In genomic region chr7:1957471-1958225, GRCh38 we compare ENCODE assay signal across 19 cellular contexts.
DNase-seq lines count a peak whose midpoint lies in the region; ATAC-seq, FAIRE-seq and TF ChIP-seq lines count a peak whose summit lies in the region.
"Had no signal": no experiment of that assay in that cellular context is flagged by ENCODE, and none has a peak within 500 bp of the region (broad histone marks: within the 10 kb centered on the region; RNA-seq: fewer than 3 reads in every experiment).

No MANE protein-coding gene starts in this region.

- CTCF ChIA-PET in HepG2 (lab: Yijun Ruan, JAX; ENCODE audit: low intra/inter-chr PET ratio, low total read pairs): no interaction called here

- no peak overlapping the region for H3K9ac ChIP-seq in HepG2 (ENCODE audit: insufficient read depth, low read depth, low read length)

- H3K4me2 ChIP-seq in HepG2 (ENCODE audit: low read depth, low read length): no peak overlapping the region

- no peak for FAIRE-seq in HepG2 (lab: Jason Lieb, UNC)
- FAIRE-seq in urothelium cell line (lab: Jason Lieb, UNC): peak; percentile 53
- FAIRE-seq: G401.6, GM12891, GM19239 had no signal

- ATAC-seq in right lobe of liver (no peak), HepG2 (no peak), GM19467 (IDR thresholded peaks at IDR 0.05; ENCODE audit: unreplicated experiment) (no peak)
- ATAC-seq: HCT116 had no signal

- H3K27ac Mint-ChIP-seq in chondrocyte (ENCODE audit: unreplicated experiment): no peak overlapping the region
- H3K27ac Mint-ChIP-seq: B cell had no signal

- H3K36me3 Mint-ChIP-seq in chondrocyte (ENCODE audit: low read depth): peaks cover 14% of the 10 kb centered on the region

- TF ChIP-seq CTCF in right lobe of liver (IDR thresholded peaks at IDR 0.05): no peak
- no peak for TF ChIP-seq CTCF in HepG2 (CRISPR knock-in tag; IDR thresholded peaks at IDR 0.05)
- TF ChIP-seq CTCF in chondrocyte (IDR thresholded peaks at IDR 0.05): no peak

- DNase-seq in right lobe of liver (peak in 2 of 3 donors; percentile 4 to 49), HepG2 (ENCODE audit: low spot score) (no peak), chondrocyte (ENCODE audit: low spot score) (peak; percentile 67), retina (peak; percentile 22), urothelium cell line (ENCODE audit: low spot score) (no peak)
- no peak for DNase-seq in stimulated activated CD4-positive, alpha-beta T cell treated with anti-CD3 and anti-CD28 coated beads, Interleukin-2, amount 100 ng/mL, for 48 hours
- DNase-seq in activated effector memory CD4-positive, alpha-beta T cell treated with Interleukin-2 at 50 U/mL for 16 hours: no peak
- DNase-seq: C1 segment of cervical spinal cord; CD4-positive, CD25-positive, alpha-beta regulatory T cell; CD8-positive, alpha-beta memory T cell; COR-L47; GOT3; H7 had no signal

- 90% methylated on average over 10 of the region's 28 CpGs for WGBS in right lobe of liver (ENCODE audit: insufficient coverage, low coverage, low lambda C conversion rate, missing lambda C conversion rate)
- 93% methylated on average over 28 of the region's 28 CpGs for WGBS in HepG2 (ENCODE audit: low lambda C conversion rate)

- H3K27me3 Mint-ChIP-seq in chondrocyte (ENCODE audit: low read depth): no peaks in the 10 kb centered on the region
- H3K27me3 Mint-ChIP-seq: B cell; CD4-positive, CD25-positive, alpha-beta regulatory T cell had no signal

- no peak for TF ChIP-seq RAD21 in HepG2 (CRISPR knock-in tag; IDR thresholded peaks at IDR 0.05)

- no peak overlapping the region for H3K4me3 Mint-ChIP-seq in chondrocyte (ENCODE audit: unreplicated experiment)
- H3K4me3 Mint-ChIP-seq: B cell; CD4-positive, CD25-positive, alpha-beta regulatory T cell; CD8-positive, alpha-beta memory T cell had no signal

- POLR2A ChIA-PET in HepG2 (lab: Yijun Ruan, JAX): no interaction called here

- peaks cover 17% of the 10 kb centered on the region for H3K9me3 Mint-ChIP-seq in chondrocyte (ENCODE audit: low read depth)

- peaks cover 11% of the 10 kb centered on the region for H3K4me1 Mint-ChIP-seq in chondrocyte (ENCODE audit: low read depth)
- H3K4me1 Mint-ChIP-seq: B cell had no signal

- H2AFZ ChIP-seq in HepG2 (ENCODE audit: low read length): no peak overlapping the region

- no peaks in the 10 kb centered on the region for H4K20me1 ChIP-seq in HepG2 (ENCODE audit: insufficient read depth, low read length)

- no peaks in the 10 kb centered on the region for H3K36me3 ChIP-seq in right lobe of liver
- H3K36me3 ChIP-seq in HepG2 (replicated peaks in 1 of 2; ENCODE audit: control insufficient read depth in 1 of 2, insufficient read depth in 2 of 2, low read length in 2 of 2): peaks cover 1 to 8% of the 10 kb centered on the region in 2 experiments; a peak in 3 of 5 replicates

- no peaks in the 10 kb centered on the region for H3K79me2 ChIP-seq in HepG2 (ENCODE audit: insufficient read depth, low read length)

- H3K9me3 ChIP-seq in right lobe of liver (no peaks in the 10 kb centered on the region), HepG2 (ENCODE audit: low read length) (no peaks in the 10 kb centered on the region)

- no peak overlapping the region for H3K27ac ChIP-seq in right lobe of liver
- H3K27ac ChIP-seq in HepG2 (ENCODE audit: extremely low read length, insufficient read depth, low read length): no peak overlapping the region

- H3K4me3 ChIP-seq in right lobe of liver (no peak overlapping the region), HepG2 (replicated peaks in 1 of 3; ENCODE audit: insufficient read depth in 1 of 3, low read depth in 2 of 3, low read length in 3 of 3) (no peak overlapping the region)

- no peak for TF ChIP-seq POLR2A in right lobe of liver (IDR thresholded peaks at IDR 0.05)
- TF ChIP-seq POLR2A in HepG2 (IDR thresholded peaks at IDR 0.05; ENCODE audit: insufficient read depth in 1 of 2, low read depth in 2 of 2, low read length in 2 of 2): no peak

- intact Hi-C loops in right lobe of liver (cut with DNase I): no loop called here
- intact Hi-C loops in HepG2 (cut with micrococcal nuclease; ENCODE audit: unreplicated experiment): no loop called here

- H3K4me1 ChIP-seq in right lobe of liver (no peaks in the 10 kb centered on the region), HepG2 (ENCODE audit: insufficient read depth, low read length) (no peaks in the 10 kb centered on the region)

- in situ Hi-C loops in HepG2 (cut with HindIII; ENCODE audit: extremely low pct_ligation_motif_present, low pct_unique_long_range_greater_than_20kb): no loop called here

- BruUV-seq in HepG2 (replicated peaks; lab: Mats Ljungman, UMichigan): no TSS peak

- H3K27me3 ChIP-seq in right lobe of liver: no peaks in the 10 kb centered on the region
- H3K27me3 ChIP-seq in HepG2 (ENCODE audit: control insufficient read depth in 1 of 2, insufficient read depth in 2 of 2, low read length in 2 of 2): no peaks in the 10 kb centered on the region

- TF ChIP-seq EP300 in HepG2 (IDR thresholded peaks at IDR 0.05; ENCODE audit: low read depth in 2 of 2, low read length in 2 of 2): no peak
- no peak for TF ChIP-seq EP300 in HepG2 (CRISPR knock-in tag; IDR thresholded peaks at IDR 0.05; ENCODE audit: borderline replicate concordance)

TF ChIP-seq in HepG2, 621 proteins besides CTCF, POLR2A, EP300 and RAD21 (continues in another document):
- TF ChIP-seq, protein P1, sequence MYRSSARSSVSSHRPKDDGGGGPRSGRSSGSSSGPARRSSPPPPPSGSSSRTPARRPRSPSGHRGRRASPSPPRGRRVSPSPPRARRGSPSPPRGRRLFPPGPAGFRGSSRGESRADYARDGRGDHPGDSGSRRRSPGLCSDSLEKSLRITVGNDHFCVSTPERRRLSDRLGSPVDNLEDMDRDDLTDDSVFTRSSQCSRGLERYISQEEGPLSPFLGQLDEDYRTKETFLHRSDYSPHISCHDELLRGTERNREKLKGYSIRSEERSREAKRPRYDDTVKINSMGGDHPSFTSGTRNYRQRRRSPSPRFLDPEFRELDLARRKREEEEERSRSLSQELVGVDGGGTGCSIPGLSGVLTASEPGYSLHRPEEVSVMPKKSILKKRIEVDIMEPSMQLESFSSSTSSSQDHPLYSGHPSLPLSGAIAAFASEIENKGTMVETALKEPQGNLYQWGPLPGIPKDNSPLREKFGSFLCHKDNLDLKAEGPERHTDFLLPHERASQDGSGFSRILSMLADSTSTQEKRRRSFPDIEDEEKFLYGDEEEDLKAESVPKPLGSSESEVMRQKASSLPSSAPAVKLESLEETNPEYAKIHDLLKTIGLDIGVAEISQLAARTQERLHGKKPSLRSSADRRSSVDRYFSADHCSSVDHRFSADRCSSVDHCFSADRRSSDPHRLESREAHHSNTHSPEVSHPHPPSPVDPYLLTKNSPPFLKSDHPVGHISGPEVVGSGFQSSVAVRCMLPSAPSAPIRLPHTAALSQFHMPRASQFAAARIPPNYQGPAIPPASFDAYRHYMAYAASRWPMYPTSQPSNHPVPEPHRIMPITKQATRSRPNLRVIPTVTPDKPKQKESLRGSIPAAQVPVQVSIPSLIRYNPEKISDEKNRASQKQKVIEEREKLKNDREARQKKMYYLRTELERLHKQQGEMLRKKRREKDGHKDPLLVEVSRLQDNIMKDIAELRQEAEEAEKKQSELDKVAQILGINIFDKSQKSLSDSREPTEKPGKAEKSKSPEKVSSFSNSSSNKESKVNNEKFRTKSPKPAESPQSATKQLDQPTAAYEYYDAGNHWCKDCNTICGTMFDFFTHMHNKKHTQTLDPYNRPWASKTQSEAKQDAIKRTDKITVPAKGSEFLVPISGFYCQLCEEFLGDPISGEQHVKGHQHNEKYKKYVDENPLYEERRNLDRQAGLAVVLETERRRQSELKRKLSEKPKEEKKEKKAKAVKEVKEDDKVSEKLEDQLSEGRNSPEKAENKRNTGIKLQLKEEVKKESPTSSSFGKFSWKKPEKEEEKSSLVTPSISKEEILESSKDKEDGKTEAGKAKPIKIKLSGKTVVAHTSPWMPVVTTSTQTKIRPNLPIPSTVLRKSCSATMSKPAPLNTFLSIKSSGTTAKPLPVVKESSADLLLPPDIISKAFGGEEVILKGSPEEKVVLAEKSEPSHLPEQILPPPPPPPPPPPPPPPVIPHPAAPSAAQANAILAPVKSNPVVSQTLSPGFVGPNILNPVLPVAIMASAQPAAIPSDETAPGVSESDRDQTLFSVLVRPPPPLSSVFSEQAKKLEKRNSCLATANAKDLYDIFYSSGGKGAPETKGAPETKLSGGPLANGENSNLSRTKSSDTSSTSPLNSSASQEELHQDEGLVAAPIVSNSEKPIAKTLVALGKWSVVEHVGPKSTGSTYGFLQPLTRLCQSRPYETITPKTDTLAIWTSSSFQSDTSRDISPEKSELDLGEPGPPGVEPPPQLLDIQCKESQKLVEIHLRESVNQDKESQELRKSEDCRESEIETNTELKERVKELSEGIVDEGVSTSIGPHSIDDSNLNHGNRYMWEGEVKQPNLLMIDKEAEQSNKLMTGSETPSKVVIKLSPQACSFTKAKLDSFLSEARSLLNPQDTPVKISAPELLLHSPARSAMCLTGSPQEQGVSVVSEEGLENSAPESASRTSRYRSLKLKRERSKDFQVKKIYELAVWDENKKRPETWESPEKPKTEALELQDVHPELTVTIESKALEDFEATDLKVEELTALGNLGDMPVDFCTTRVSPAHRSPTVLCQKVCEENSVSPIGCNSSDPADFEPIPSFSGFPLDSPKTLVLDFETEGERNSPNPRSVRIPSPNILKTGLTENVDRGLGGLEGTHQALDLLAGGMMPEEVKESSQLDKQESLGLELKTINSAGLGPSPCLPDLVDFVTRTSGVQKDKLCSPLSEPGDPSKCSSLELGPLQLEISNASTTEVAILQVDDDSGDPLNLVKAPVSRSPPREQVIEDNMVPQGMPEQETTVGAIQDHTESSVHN (CRISPR knock-in tag; IDR thresholded peaks at IDR 0.05): no peak
- no peak for TF ChIP-seq LRRFIP1 (CRISPR knock-in tag; conservative IDR thresholded peaks at IDR 0.05)

Comparison
In these comparisons a context has a peak if more than half of its experiments do, and no peak if none do; other contexts are left out.
1. DNase-seq: peak in right lobe of liver (2 of 3), chondrocyte (single experiment) and retina (single experiment); none in HepG2 (single experiment), urothelium cell line (single experiment), stimulated activated CD4-positive, alpha-beta T cell treated with anti-CD3 and anti-CD28 coated beads, Interleukin-2, amount 100 ng/mL, for 48 hours (0 of 2) and activated effector memory CD4-positive, alpha-beta T cell treated with Interleukin-2 at 50 U/mL for 16 hours (single experiment).